Comparison of ENCODE assay signal across 9 cellular contexts in genomic region chr1:198771562-198772153, GRCh38.
DNase-seq lines count a peak whose midpoint lies in the region; ATAC-seq lines count a peak whose summit lies in the region.
"Had no signal": no experiment of that assay in that cellular context is flagged by ENCODE, and none has a peak within 500 bp of the region (broad histone marks: within the 10 kb centered on the region; RNA-seq: fewer than 3 reads in every experiment).

No MANE protein-coding gene starts in this region.

- H3K27me3 Mint-ChIP-seq in T-helper 17 cell = peaks cover 5% of the 10 kb centered on the region

- no peaks in the 10 kb centered on the region for H3K27me3 ChIP-seq in SJCRH30

- ATAC-seq in HG02938 (IDR thresholded peaks at IDR 0.05; ENCODE audit: unreplicated experiment) (no peak), T-helper 17 cell (no peak)

- no peak overlapping the region for H3K4me3 Mint-ChIP-seq in T-helper 17 cell

- no peaks in the 10 kb centered on the region for H3K9me3 ChIP-seq in SJCRH30 (replicated peaks)
- no peaks in the 10 kb centered on the region for H3K9me3 ChIP-seq in T-helper 17 cell (ENCODE audit: control insufficient read depth, low read length, poor library complexity, severe bottlenecking)

- no peak overlapping the region for H3K27ac Mint-ChIP-seq in T-helper 17 cell

- H3K36me3 Mint-ChIP-seq in T-helper 17 cell (ENCODE audit: low read depth) = no peaks in the 10 kb centered on the region

- no peaks in the 10 kb centered on the region for H3K4me1 Mint-ChIP-seq in T-helper 17 cell

- H3K4me1 ChIP-seq in SJCRH30 = no peaks in the 10 kb centered on the region
- H3K4me1 ChIP-seq: parathyroid adenoma had no signal

- no peak overlapping the region for H3K27ac ChIP-seq in SJCRH30
- H3K27ac ChIP-seq: parathyroid adenoma had no signal

- no peaks in the 10 kb centered on the region for H3K36me3 ChIP-seq in SJCRH30

- H3K4me3 ChIP-seq in SJCRH30 = no peak overlapping the region

- DNase-seq in DMS53 (lab: John Stamatoyannopoulos, UW) (peak; percentile 68), HT1080 (ENCODE audit: low read depth) (peak; percentile 46), SJCRH30 (peak; percentile 4 to 35), germinal center (ENCODE audit: low spot score) (peak; percentile 33), NCI-H187 treated with DMSO at 0.1 percent for 48 hours (lab: John Stamatoyannopoulos, UW) (no peak), T-helper 17 cell (no peak), foreskin melanocyte (no peak)

Comparison
In these comparisons a context has a peak if more than half of its experiments do, and no peak if none do; other contexts are left out.
1. DNase-seq: peak in DMS53 (single experiment), HT1080 (single experiment), SJCRH30 (2 of 2) and germinal center (single experiment); none in NCI-H187 treated with DMSO at 0.1 percent for 48 hours (single experiment), T-helper 17 cell (0 of 3) and foreskin melanocyte (single experiment).